Comparison of ENCODE assay signal across 8 cellular contexts in genomic region chr1:53957231-53957818, GRCh38. TPM values are rescaled to one million over a fixed set of nuclear protein-coding genes. Genes with fewer than 3 reads are reported as not detected.
DNase-seq lines count a peak whose midpoint lies in the region; ATAC-seq, FAIRE-seq and TF ChIP-seq lines count a peak whose summit lies in the region.

No MANE protein-coding gene starts in this region.

- H3K4me1 Mint-ChIP-seq in activated CD4-positive, alpha-beta memory T cell treated with anti-CD3 and anti-CD28 coated beads for 36 hours (ENCODE audit: low read depth) = peaks cover 8% of the 10 kb centered on the region
- H3K4me1 Mint-ChIP-seq in activated T-helper 1 cell treated with anti-CD3 and anti-CD28 coated beads, Interleukin-12 subunit alpha, Interleukin-12 subunit beta, Interleukin-2, Interleukin-4 antibody, amounts not matched to agents 30 ng/mL and 10 ng/mL and 1 ng/mL, durations not matched to agents 14 hours and 24 hours and 36 hours (ENCODE audit: low read depth) = peaks cover 20% of the 10 kb centered on the region

- no peak for TF ChIP-seq CTCF in HepG2 (CRISPR knock-in tag; IDR thresholded peaks at IDR 0.05)

- H2BK120ac ChIP-seq in neuronal stem cell (ENCODE audit: low read depth, low read length) = no peak overlapping the region

- FAIRE-seq in HepG2 (lab: Jason Lieb, UNC) = peak; percentile 21

- no peak overlapping the region for H4K8ac ChIP-seq in neuronal stem cell (ENCODE audit: low read depth, low read length)

- no peak overlapping the region for H2BK5ac ChIP-seq in neuronal stem cell (ENCODE audit: low read length)

- H3K9ac ChIP-seq in HepG2 (ENCODE audit: insufficient read depth, low read depth, low read length) = no peak overlapping the region
- H3K9ac ChIP-seq in neuronal stem cell (ENCODE audit: low read depth, low read length, poor library complexity) = no peak overlapping the region

- H3K79me1 ChIP-seq in neuronal stem cell (ENCODE audit: low read depth, low read length) = no peaks in the 10 kb centered on the region

- H3K27me3 ChIP-seq in HepG2 (ENCODE audit: control insufficient read depth in 1 of 2, insufficient read depth in 2 of 2, low read length in 2 of 2) (no peaks in the 10 kb centered on the region), neuronal stem cell (ENCODE audit: control insufficient read depth in 3 of 3, insufficient read depth in 3 of 3, low read depth in 1 of 3, low read length in 3 of 3) (no peaks in the 10 kb centered on the region)

- no peak overlapping the region for H3K4me3 Mint-ChIP-seq in activated CD4-positive, alpha-beta memory T cell treated with anti-CD3 and anti-CD28 coated beads for 36 hours
- no peak overlapping the region for H3K4me3 Mint-ChIP-seq in activated T-helper 1 cell treated with anti-CD3 and anti-CD28 coated beads, Interleukin-12 subunit alpha, Interleukin-12 subunit beta, Interleukin-2, Interleukin-4 antibody, amounts not matched to agents 30 ng/mL and 10 ng/mL and 1 ng/mL, durations not matched to agents 14 hours and 24 hours and 36 hours

- peaks cover 9 to 74% of the 10 kb centered on the region in 2 experiments for H3K36me3 ChIP-seq in HepG2 (replicated peaks in 1 of 2; ENCODE audit: control insufficient read depth in 1 of 2, insufficient read depth in 2 of 2, low read length in 2 of 2)
- H3K36me3 ChIP-seq in neuronal stem cell (replicated peaks in 1 of 2; ENCODE audit: control insufficient read depth in 2 of 2, insufficient read depth in 2 of 2, low read length in 2 of 2) = peaks cover 24 to 92% of the 10 kb centered on the region in 2 donors

- H3K18ac ChIP-seq in neuronal stem cell (ENCODE audit: low read length) = no peak overlapping the region

- H3K9me3 ChIP-seq in HepG2 (ENCODE audit: low read length) = no peaks in the 10 kb centered on the region
- no peaks in the 10 kb centered on the region for H3K9me3 ChIP-seq in neuronal stem cell (replicated peaks in 1 of 2; ENCODE audit: control insufficient read depth in 2 of 2, insufficient read depth in 1 of 2, low read depth in 1 of 2, low read length in 2 of 2)

- H3K23ac ChIP-seq in neuronal stem cell (ENCODE audit: low read depth, low read length, poor library complexity) = no peak overlapping the region

- H3K9me3 Mint-ChIP-seq in activated CD4-positive, alpha-beta memory T cell treated with anti-CD3 and anti-CD28 coated beads for 36 hours = no peaks in the 10 kb centered on the region
- no peaks in the 10 kb centered on the region for H3K9me3 Mint-ChIP-seq in activated T-helper 1 cell treated with anti-CD3 and anti-CD28 coated beads, Interleukin-12 subunit alpha, Interleukin-12 subunit beta, Interleukin-2, Interleukin-4 antibody, amounts not matched to agents 30 ng/mL and 10 ng/mL and 1 ng/mL, durations not matched to agents 14 hours and 24 hours and 36 hours

- TF ChIP-seq RAD21 in HepG2 (CRISPR knock-in tag; IDR thresholded peaks at IDR 0.05) = no peak

- no peak overlapping the region for H2AK5ac ChIP-seq in neuronal stem cell (ENCODE audit: low read depth, low read length)

- intact Hi-C loops in activated CD4-positive, alpha-beta memory T cell treated with anti-CD3 and anti-CD28 coated beads for 36 hours (cut with micrococcal nuclease) = no loop called here
- intact Hi-C loops in HepG2 (cut with micrococcal nuclease; ENCODE audit: unreplicated experiment) = no loop called here
- intact Hi-C loops in activated T-helper 1 cell treated with anti-CD3 and anti-CD28 coated beads, Interleukin-12 subunit alpha, Interleukin-12 subunit beta, Interleukin-2, Interleukin-4 antibody, amounts not matched to agents 30 ng/mL and 10 ng/mL and 1 ng/mL, durations not matched to agents 14 hours and 24 hours and 36 hours (cut with micrococcal nuclease) = no loop called here

- peak; percentile 94 for DNase-seq in A172 (ENCODE audit: low spot score)
- peak; percentile 81 for DNase-seq in HCEC 1CT
- no peak for DNase-seq in activated CD4-positive, alpha-beta memory T cell treated with anti-CD3 and anti-CD28 coated beads for 36 hours
- peak; percentile 80 for DNase-seq in HepG2 (ENCODE audit: low spot score)
- DNase-seq in neuronal stem cell (ENCODE audit: low spot score) = no peak
- DNase-seq in activated T-helper 1 cell treated with anti-CD3 and anti-CD28 coated beads, Interleukin-12 subunit alpha, Interleukin-12 subunit beta, Interleukin-2, Interleukin-4 antibody, amounts not matched to agents 30 ng/mL and 10 ng/mL and 1 ng/mL, durations not matched to agents 14 hours and 24 hours and 36 hours (ENCODE audit: low spot score) = no peak
- no peak for DNase-seq in midbrain (lab: John Stamatoyannopoulos, UW)
- no peak for DNase-seq in mesenteric fat pad (ENCODE audit: low spot score)

- no peak overlapping the region for H2BK15ac ChIP-seq in neuronal stem cell (ENCODE audit: low read length)

- CTCF ChIA-PET in activated CD4-positive, alpha-beta memory T cell treated with anti-CD3 and anti-CD28 coated beads for 36 hours (lab: Charles Lee) = interaction anchor here (1.3 to 5.3 kb wide), 5 partner anchors 8 to 98 kb away, joined by 4 to 211 read pairs (median 34); no protein-coding TSS in a partner anchor
- CTCF ChIA-PET in HepG2 (lab: Yijun Ruan, JAX; ENCODE audit: low intra/inter-chr PET ratio, low total read pairs) = interaction anchor here (1.2 kb wide), 1 partner anchor 79 kb away, joined by 3 read pairs; no protein-coding TSS in a partner anchor

- no peaks in the 10 kb centered on the region for H4K20me1 ChIP-seq in HepG2 (ENCODE audit: insufficient read depth, low read length)

- POLR2A ChIA-PET in activated CD4-positive, alpha-beta memory T cell treated with anti-CD3 and anti-CD28 coated beads for 36 hours (lab: Charles Lee) = no interaction called here
- POLR2A ChIA-PET in HepG2 (lab: Yijun Ruan, JAX) = interaction anchor here (1.5 kb wide), 1 partner anchor 11 kb away, joined by 7 read pairs; the partner anchor contains the start of genes IFT25 and LRRC42

- H3K27ac ChIP-seq in HepG2 (ENCODE audit: extremely low read length, insufficient read depth, low read length) (peak overlapping the region; percentile 26), neuronal stem cell (replicated peaks; ENCODE audit: low read length) (no peak overlapping the region)

- BruUV-seq in HepG2 (replicated peaks; lab: Mats Ljungman, UMichigan) = no TSS peak

- H3K79me2 ChIP-seq in HepG2 (ENCODE audit: insufficient read depth, low read length) = peaks cover 4% of the 10 kb centered on the region

- H3K27me3 Mint-ChIP-seq in activated CD4-positive, alpha-beta memory T cell treated with anti-CD3 and anti-CD28 coated beads for 36 hours = no peaks in the 10 kb centered on the region
- H3K27me3 Mint-ChIP-seq in activated T-helper 1 cell treated with anti-CD3 and anti-CD28 coated beads, Interleukin-12 subunit alpha, Interleukin-12 subunit beta, Interleukin-2, Interleukin-4 antibody, amounts not matched to agents 30 ng/mL and 10 ng/mL and 1 ng/mL, durations not matched to agents 14 hours and 24 hours and 36 hours (ENCODE audit: insufficient read depth) = no peaks in the 10 kb centered on the region

- TF ChIP-seq EP300 in HepG2 (IDR thresholded peaks at IDR 0.05; ENCODE audit: low read depth in 2 of 2, low read length in 2 of 2) (no peak), HepG2 (CRISPR knock-in tag; IDR thresholded peaks at IDR 0.05; ENCODE audit: borderline replicate concordance) (no peak; the same call in 1 of the 2 replicates)

- peak; percentile 75 for ATAC-seq in HepG2

- peak overlapping the region; percentile 23 for H3K27ac Mint-ChIP-seq in activated CD4-positive, alpha-beta memory T cell treated with anti-CD3 and anti-CD28 coated beads for 36 hours
- no peak overlapping the region for H3K27ac Mint-ChIP-seq in activated T-helper 1 cell treated with anti-CD3 and anti-CD28 coated beads, Interleukin-12 subunit alpha, Interleukin-12 subunit beta, Interleukin-2, Interleukin-4 antibody, amounts not matched to agents 30 ng/mL and 10 ng/mL and 1 ng/mL, durations not matched to agents 14 hours and 24 hours and 36 hours

- H2AFZ ChIP-seq in HepG2 (ENCODE audit: low read length) = no peak overlapping the region
- no peak overlapping the region for H2AFZ ChIP-seq in neuronal stem cell (ENCODE audit: low read length)

- no peak overlapping the region for H3K4me2 ChIP-seq in HepG2 (ENCODE audit: low read depth, low read length)
- no peak overlapping the region for H3K4me2 ChIP-seq in neuronal stem cell (ENCODE audit: insufficient read depth, low read length, poor library complexity, severe bottlenecking)

- no peak overlapping the region for H3K14ac ChIP-seq in neuronal stem cell (ENCODE audit: low read length)

- H3K4ac ChIP-seq in neuronal stem cell (ENCODE audit: low read length) = no peak overlapping the region

- H2BK12ac ChIP-seq in neuronal stem cell (ENCODE audit: low read length) = no peak overlapping the region

- WGBS in HepG2 (ENCODE audit: low lambda C conversion rate) = 70% methylated on average over 3 of the region's 3 CpGs
- no CpG with 5 or more reads among the region's 3 CpGs for WGBS in neuronal stem cell (ENCODE audit: extremely low coverage in 2 of 2, insufficient read length in 2 of 2, insufficient replicate concordance in 1 of 2), 2 donors

- peaks cover 27% of the 10 kb centered on the region for H3K36me3 Mint-ChIP-seq in activated CD4-positive, alpha-beta memory T cell treated with anti-CD3 and anti-CD28 coated beads for 36 hours
- peaks cover 22% of the 10 kb centered on the region for H3K36me3 Mint-ChIP-seq in activated T-helper 1 cell treated with anti-CD3 and anti-CD28 coated beads, Interleukin-12 subunit alpha, Interleukin-12 subunit beta, Interleukin-2, Interleukin-4 antibody, amounts not matched to agents 30 ng/mL and 10 ng/mL and 1 ng/mL, durations not matched to agents 14 hours and 24 hours and 36 hours (ENCODE audit: low read depth)

- no peak for TF ChIP-seq POLR2A in HepG2 (IDR thresholded peaks at IDR 0.05; ENCODE audit: insufficient read depth in 1 of 2, low read depth in 2 of 2, low read length in 2 of 2)

- H4K91ac ChIP-seq in neuronal stem cell (ENCODE audit: low read depth, low read length, poor library complexity) = no peak overlapping the region

- H3K4me1 ChIP-seq in HepG2 (ENCODE audit: insufficient read depth, low read length) (peaks cover 19% of the 10 kb centered on the region), neuronal stem cell (ENCODE audit: control insufficient read depth in 2 of 2, insufficient read depth in 1 of 2, low read depth in 1 of 2, low read length in 2 of 2) (no peaks in the 10 kb centered on the region)

- no peak overlapping the region for H3K4me3 ChIP-seq in HepG2 (replicated peaks in 1 of 3; ENCODE audit: insufficient read depth in 1 of 3, low read depth in 2 of 3, low read length in 3 of 3)
- H3K4me3 ChIP-seq in neuronal stem cell (ENCODE audit: low read length in 2 of 2) = no peak overlapping the region

- in situ Hi-C loops in HepG2 (cut with HindIII; ENCODE audit: extremely low pct_ligation_motif_present, low pct_unique_long_range_greater_than_20kb) = no loop called here

RNA-seq across cellular contexts. Expression of gene LRRC42, which starts 11.2 kb away (rescaled TPM):
- total RNA-seq in A172 (2014; rRNA removed; shearing (Covaris generic)) = 64.2 and 79.8 TPM in 2 replicates
- 10 to 100 TPM; 26.9 to 28.4 TPM for total RNA-seq in activated CD4-positive, alpha-beta memory T cell treated with anti-CD3 and anti-CD28 coated beads for 36 hours
- 43.6 and 55.1 TPM in 2 replicates for total RNA-seq in HepG2 (2016; rRNA removed; fragmentation: Illumina TruSeq; extraction: Trizol)
- 14.7 and 15.5 TPM in 2 replicates for total RNA-seq in HepG2 (2016; cell fraction: cytosol; rRNA removed; fragmentation: Illumina TruSeq; extraction: Trizol; ENCODE audit: low read depth)
- 40.9 and 54.9 TPM in 2 replicates for total RNA-seq in HepG2 (2016; cell fraction: insoluble cytoplasmic fraction; rRNA removed; fragmentation: Illumina TruSeq; extraction: Trizol)
- total RNA-seq in HepG2 (2016; cell fraction: membrane; rRNA removed; fragmentation: Illumina TruSeq; extraction: Trizol) = 28.8 and 31.5 TPM in 2 replicates
- 19.6 and 22.9 TPM in 2 replicates for total RNA-seq in HepG2 (2016; cell fraction: nucleus; rRNA removed; fragmentation: Illumina TruSeq; extraction: Trizol)
- 27.2 and 30.6 TPM in 2 replicates for polyA plus RNA-seq in HepG2 (2011; rRNA removed)
- polyA plus RNA-seq in HepG2 (2011; cell fraction: cytosol; rRNA removed) = 23.7 and 24.0 TPM in 2 replicates
- 13.2 and 13.6 TPM in 2 replicates for polyA plus RNA-seq in HepG2 (2011; cell fraction: nucleus; rRNA removed)
- polyA plus RNA-seq in HepG2 (2012) = 30.5 and 31.4 TPM in 2 replicates
- 14.5 and 16.9 TPM in 2 replicates for polyA plus RNA-seq in HepG2 (2016; cell fraction: cytosol; fragmentation: Illumina TruSeq; extraction: Trizol; ENCODE audit: low read depth)
- polyA plus RNA-seq in HepG2 (2016; cell fraction: insoluble cytoplasmic fraction; fragmentation: Illumina TruSeq; extraction: Trizol; ENCODE audit: low read depth) = 56.4 and 59.0 TPM in 2 replicates
- polyA plus RNA-seq in HepG2 (2016; cell fraction: membrane; fragmentation: Illumina TruSeq; extraction: Trizol; ENCODE audit: low read depth) = 20.2 and 21.5 TPM in 2 replicates
- polyA plus RNA-seq in HepG2 (2016; cell fraction: nucleus; fragmentation: Illumina TruSeq; extraction: Trizol; ENCODE audit: insufficient read depth, low read depth) = 33.1 and 36.6 TPM in 2 replicates
- polyA minus RNA-seq in HepG2 (2011; rRNA and poly(A)+ RNA removed; ENCODE audit: low replicate concordance) = 18.6 and 20.1 TPM in 2 replicates
- polyA minus RNA-seq in HepG2 (2011; cell fraction: cytosol; rRNA and poly(A)+ RNA removed) = 18.0 and 23.7 TPM in 2 replicates
- 8.9 and 14.4 TPM in 2 replicates for polyA minus RNA-seq in HepG2 (2011; cell fraction: nucleus; rRNA and poly(A)+ RNA removed)
- 46.8 TPM for polyA plus RNA-seq in neuronal stem cell (2013, experiment 1 of 2)
- polyA plus RNA-seq in neuronal stem cell (2013, experiment 2 of 2) = 45.9 TPM
- total RNA-seq in activated T-helper 1 cell treated with anti-CD3 and anti-CD28 coated beads, Interleukin-12 subunit alpha, Interleukin-12 subunit beta, Interleukin-2, Interleukin-4 antibody, amounts not matched to agents 30 ng/mL and 10 ng/mL and 1 ng/mL, durations not matched to agents 14 hours and 24 hours and 36 hours = 30.7 and 32.8 TPM in 2 replicates
- total RNA-seq in mesenteric fat pad = 18.0 TPM

RNA-seq across cellular contexts. Expression of gene IFT25, which starts 11.8 kb away (rescaled TPM):
- 48.2 and 69.7 TPM in 2 replicates for total RNA-seq in A172 (2014; rRNA removed; shearing (Covaris generic))
- 10 to 100 TPM; 52.5 to 60.3 TPM for total RNA-seq in activated CD4-positive, alpha-beta memory T cell treated with anti-CD3 and anti-CD28 coated beads for 36 hours
- total RNA-seq in HepG2 (2016; rRNA removed; fragmentation: Illumina TruSeq; extraction: Trizol) = 48.0 and 52.8 TPM in 2 replicates
- 24.1 and 25.2 TPM in 2 replicates for total RNA-seq in HepG2 (2016; cell fraction: cytosol; rRNA removed; fragmentation: Illumina TruSeq; extraction: Trizol; ENCODE audit: low read depth)
- 51.0 and 53.3 TPM in 2 replicates for total RNA-seq in HepG2 (2016; cell fraction: insoluble cytoplasmic fraction; rRNA removed; fragmentation: Illumina TruSeq; extraction: Trizol)
- 25.7 and 27.9 TPM in 2 replicates for total RNA-seq in HepG2 (2016; cell fraction: membrane; rRNA removed; fragmentation: Illumina TruSeq; extraction: Trizol)
- 33.4 and 40.9 TPM in 2 replicates for total RNA-seq in HepG2 (2016; cell fraction: nucleus; rRNA removed; fragmentation: Illumina TruSeq; extraction: Trizol)
- 12.7 and 19.7 TPM in 2 replicates for polyA plus RNA-seq in HepG2 (2011; rRNA removed)
- 6.7 and 7.6 TPM in 2 replicates for polyA plus RNA-seq in HepG2 (2011; cell fraction: cytosol; rRNA removed)
- 9.1 and 12.2 TPM in 2 replicates for polyA plus RNA-seq in HepG2 (2011; cell fraction: nucleus; rRNA removed)
- polyA plus RNA-seq in HepG2 (2012) = 14.1 and 30.4 TPM in 2 replicates
- polyA plus RNA-seq in HepG2 (2016; cell fraction: cytosol; fragmentation: Illumina TruSeq; extraction: Trizol; ENCODE audit: low read depth) = 34.6 and 42.0 TPM in 2 replicates
- 68.1 and 73.1 TPM in 2 replicates for polyA plus RNA-seq in HepG2 (2016; cell fraction: insoluble cytoplasmic fraction; fragmentation: Illumina TruSeq; extraction: Trizol; ENCODE audit: low read depth)
- 29.4 and 29.9 TPM in 2 replicates for polyA plus RNA-seq in HepG2 (2016; cell fraction: membrane; fragmentation: Illumina TruSeq; extraction: Trizol; ENCODE audit: low read depth)
- polyA plus RNA-seq in HepG2 (2016; cell fraction: nucleus; fragmentation: Illumina TruSeq; extraction: Trizol; ENCODE audit: insufficient read depth, low read depth) = 50.9 and 56.0 TPM in 2 replicates
- 0.70 and 3.3 TPM in 2 replicates for polyA minus RNA-seq in HepG2 (2011; rRNA and poly(A)+ RNA removed; ENCODE audit: low replicate concordance)
- polyA minus RNA-seq in HepG2 (2011; cell fraction: cytosol; rRNA and poly(A)+ RNA removed) = 3.1 and 3.6 TPM in 2 replicates
- polyA minus RNA-seq in HepG2 (2011; cell fraction: nucleus; rRNA and poly(A)+ RNA removed) = 30.0 and 36.9 TPM in 2 replicates
- 49.8 TPM for polyA plus RNA-seq in neuronal stem cell (2013, experiment 1 of 2)
- 49.9 TPM for polyA plus RNA-seq in neuronal stem cell (2013, experiment 2 of 2)
- total RNA-seq in activated T-helper 1 cell treated with anti-CD3 and anti-CD28 coated beads, Interleukin-12 subunit alpha, Interleukin-12 subunit beta, Interleukin-2, Interleukin-4 antibody, amounts not matched to agents 30 ng/mL and 10 ng/mL and 1 ng/mL, durations not matched to agents 14 hours and 24 hours and 36 hours = 50.2 and 52.6 TPM in 2 replicates
- 17.2 TPM for total RNA-seq in mesenteric fat pad

Comparison
In these comparisons a context has a peak if more than half of its experiments do, and no peak if none do; other contexts are left out.
1. DNase-seq: peak in A172 (single experiment), HCEC 1CT (single experiment) and HepG2 (single experiment); none in activated CD4-positive, alpha-beta memory T cell treated with anti-CD3 and anti-CD28 coated beads for 36 hours (single experiment), neuronal stem cell (single experiment), activated T-helper 1 cell treated with anti-CD3 and anti-CD28 coated beads, Interleukin-12 subunit alpha, Interleukin-12 subunit beta, Interleukin-2, Interleukin-4 antibody, amounts not matched to agents 30 ng/mL and 10 ng/mL and 1 ng/mL, durations not matched to agents 14 hours and 24 hours and 36 hours (single experiment), midbrain (single experiment) and mesenteric fat pad (single experiment).